ENCODE assay signal across 17 cellular contexts in genomic region chr9:130351343-130351742, GRCh38.
"Had no signal": no experiment of that assay in that cellular context is flagged by ENCODE, and none has a peak within 500 bp of the region (broad histone marks: within the 10 kb centered on the region; RNA-seq: fewer than 3 reads in every experiment).

No MANE protein-coding gene starts in this region.

- H3K4me1 ChIP-seq: left ventricle myocardium inferior, lower lobe of right lung, upper lobe of left lung, uterus had no signal

- H3K27me3 Mint-ChIP-seq: dendritic cell treated with granulocyte-macrophage colony-stimulating factor and Interleukin-4, amounts not matched to agents 40 ng/mL and 50 ng/mL, for 4 days had no signal

- H3K36me3 ChIP-seq: left ventricle myocardium inferior, lower lobe of right lung, ovary, suprapubic skin, thyroid gland, upper lobe of left lung, uterus had no signal

- DNase-seq: islet precursor cell; left ventricle myocardium inferior; lower lobe of right lung; naive thymus-derived CD8-positive, alpha-beta T cell; ovary; stimulated activated CD4-positive, alpha-beta T cell treated with anti-CD3 and anti-CD28 coated beads, Interleukin-12 subunit alpha, Interleukin-12 subunit beta, amount 100 ng/mL, for 4 hours; stimulated activated naive CD8-positive, alpha-beta T cell treated with anti-CD3 and anti-CD28 coated beads, Interleukin-15, Interleukin-2, amounts not matched to agents 100 U/mL and 50 U/mL, for 24 hours; thyroid gland; uterus had no signal

- H3K9me3 ChIP-seq: left ventricle myocardium inferior, lower lobe of right lung, ovary, suprapubic skin, thyroid gland, upper lobe of left lung, uterus had no signal

- H3K4me3 Mint-ChIP-seq: dendritic cell treated with granulocyte-macrophage colony-stimulating factor and Interleukin-4, amounts not matched to agents 40 ng/mL and 50 ng/mL, for 4 days; naive thymus-derived CD8-positive, alpha-beta T cell had no signal

- H3K9me3 Mint-ChIP-seq: dendritic cell treated with granulocyte-macrophage colony-stimulating factor and Interleukin-4, amounts not matched to agents 40 ng/mL and 50 ng/mL, for 4 days; naive thymus-derived CD8-positive, alpha-beta T cell had no signal

- H3K27me3 ChIP-seq: ovary, suprapubic skin, thyroid gland, upper lobe of left lung, uterus had no signal

- H3K4me3 ChIP-seq: left ventricle myocardium inferior, lower lobe of right lung, ovary, suprapubic skin, thyroid gland, upper lobe of left lung, uterus had no signal

- H3K36me3 Mint-ChIP-seq: naive thymus-derived CD8-positive, alpha-beta T cell had no signal

- H3K27ac ChIP-seq: left ventricle myocardium inferior, lower lobe of right lung, ovary, suprapubic skin, upper lobe of left lung, uterus had no signal

- H3K27ac Mint-ChIP-seq: dendritic cell treated with granulocyte-macrophage colony-stimulating factor and Interleukin-4, amounts not matched to agents 40 ng/mL and 50 ng/mL, for 4 days; naive thymus-derived CD8-positive, alpha-beta T cell; progenitor cell of endocrine pancreas had no signal

- ATAC-seq: lower lobe of right lung; naive thymus-derived CD8-positive, alpha-beta T cell; right cardiac atrium; stimulated activated naive CD8-positive, alpha-beta T cell treated with anti-CD3 and anti-CD28 coated beads, Interleukin-15, Interleukin-2, amounts not matched to agents 100 U/mL and 50 U/mL, for 24 hours had no signal

- FAIRE-seq: endothelial cell of umbilical vein, frontal cortex, small intestine had no signal
